ENCODE assay signal across 7 cellular contexts in the genomic region with DNA sequence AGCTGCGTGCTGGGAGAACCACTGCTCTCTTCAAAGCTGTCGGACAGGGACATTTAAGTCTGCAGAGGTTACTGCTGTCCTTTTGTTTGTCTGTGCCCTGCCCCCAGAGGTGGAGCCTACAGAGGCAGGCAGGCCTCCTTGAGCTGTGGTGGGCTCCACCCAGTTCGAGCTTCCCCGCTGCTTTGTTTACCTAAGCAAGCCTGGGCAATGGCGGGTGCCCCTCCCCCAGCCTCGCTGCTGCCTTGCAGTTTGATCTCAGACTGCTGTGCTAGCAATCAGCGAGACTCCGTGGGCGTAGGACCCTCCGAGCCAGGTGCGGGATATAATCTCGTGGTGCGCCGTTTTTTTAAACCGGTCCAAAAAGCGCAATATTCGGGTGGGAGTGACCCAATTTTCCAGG. TPM values are rescaled to one million over a fixed set of nuclear protein-coding genes. Genes with fewer than 3 reads are reported as not detected.
DNase-seq lines count a peak whose midpoint lies in the region; ATAC-seq, FAIRE-seq and TF ChIP-seq lines count a peak whose summit lies in the region.
"Not testable (repeated sequence)": the region's sequence is repeated elsewhere in the genome, so short reads cannot be mapped to it uniquely, and the experiment has no call there.

No MANE protein-coding gene starts in this region.

- H3K27ac Mint-ChIP-seq in GM23338, neural progenitor cell: not testable (repeated sequence)

- H3K4me1 Mint-ChIP-seq in GM23338, result peaks cover 11% of the 10 kb centered on the region
- peaks cover 13% of the 10 kb centered on the region for H3K4me1 Mint-ChIP-seq in neural progenitor cell

- TF ChIP-seq CTCF in GM23338 (conservative IDR thresholded peaks at IDR 0.05; ENCODE audit: low read depth in 2 of 2); HEK293 (tag by site-specific recombination; IDR thresholded peaks at IDR 0.05); HepG2 (CRISPR knock-in tag; IDR thresholded peaks at IDR 0.05); neural progenitor cell (IDR thresholded peaks at IDR 0.05): not testable (repeated sequence)

- H3K9me2 ChIP-seq in GM23338 (ENCODE audit: insufficient read depth), result not testable (repeated sequence)

- not testable (repeated sequence) for H3K4me3 ChIP-seq in GM23338; HEK293 (ENCODE audit: low read depth, low read length); HepG2 (replicated peaks in 1 of 3; ENCODE audit: insufficient read depth in 1 of 3, low read depth in 2 of 3, low read length in 3 of 3)
- H3K4me3 ChIP-seq in HUES64 (ENCODE audit: low read length) (peak overlapping the region; percentile 30), ectodermal cell (ENCODE audit: insufficient read depth, low read depth, low read length) (peak overlapping the region; percentile 20), iPS-15b (ENCODE audit: low read depth, low read length) (peak overlapping the region; percentile 33), neural progenitor cell (peak overlapping the region; percentile 41)

- not testable (repeated sequence) for H4K20me1 ChIP-seq in GM23338 (replicated peaks; ENCODE audit: insufficient read depth); HepG2 (ENCODE audit: insufficient read depth, low read length); neural progenitor cell (ENCODE audit: low read depth)

- H3K9me3 ChIP-seq in HEK293 (ENCODE audit: control insufficient read depth, insufficient read depth, low read depth, low read length); HUES64 (ENCODE audit: insufficient read depth, low read depth, low read length); ectodermal cell (ENCODE audit: control insufficient read depth, low read length); iPS-15b (ENCODE audit: control insufficient read depth, insufficient read depth, low read length); HepG2 (ENCODE audit: low read length); neural progenitor cell (ENCODE audit: low read depth): not testable (repeated sequence)

- not testable (repeated sequence) for H3K27ac ChIP-seq in GM23338 (ENCODE audit: low read depth); HEK293 (ENCODE audit: extremely low read depth, low read depth, low read length); HUES64 (ENCODE audit: low read depth, low read length); ectodermal cell (ENCODE audit: insufficient read depth, low read depth, low read length, poor library complexity, severe bottlenecking); HepG2 (ENCODE audit: extremely low read length, insufficient read depth, low read length); neural progenitor cell

- peaks cover 16% of the 10 kb centered on the region for H3K9me3 Mint-ChIP-seq in GM23338
- H3K9me3 Mint-ChIP-seq in neural progenitor cell, result not testable (repeated sequence)

- FAIRE-seq in HepG2 (lab: Jason Lieb, UNC), result not testable (repeated sequence)

- TF ChIP-seq POLR2A in HepG2 (IDR thresholded peaks at IDR 0.05; ENCODE audit: insufficient read depth in 1 of 2, low read depth in 2 of 2, low read length in 2 of 2), result not testable (repeated sequence)

- not testable (repeated sequence) for H3F3A ChIP-seq in GM23338 (replicated peaks; ENCODE audit: low read depth); neural progenitor cell (ENCODE audit: low read depth)

- not testable (repeated sequence) for H3K79me2 ChIP-seq in GM23338 (replicated peaks; ENCODE audit: insufficient read depth); HepG2 (ENCODE audit: insufficient read depth, low read length); neural progenitor cell (ENCODE audit: low read depth)

- H2AFZ ChIP-seq in GM23338; HepG2 (ENCODE audit: low read length); neural progenitor cell (replicated peaks): not testable (repeated sequence)

- not testable (repeated sequence) for H3K27me3 Mint-ChIP-seq in GM23338 (ENCODE audit: insufficient read depth, low read depth, poor library complexity); neural progenitor cell (ENCODE audit: insufficient read depth, low read depth)

- not testable (repeated sequence) for H3K36me3 ChIP-seq in GM23338 (ENCODE audit: insufficient read depth); HEK293 (ENCODE audit: control insufficient read depth in 2 of 2, insufficient read depth in 1 of 2, low read length in 2 of 2); HUES64 (ENCODE audit: insufficient read depth, low read length); ectodermal cell (ENCODE audit: control insufficient read depth, insufficient read depth, low read length); iPS-15b (ENCODE audit: control insufficient read depth, insufficient read depth, low read length); HepG2 (replicated peaks in 1 of 2; ENCODE audit: control insufficient read depth in 1 of 2, insufficient read depth in 2 of 2, low read length in 2 of 2); neural progenitor cell

- H3K4me2 ChIP-seq in GM23338, result peak overlapping the region; percentile 12; the same call in 1 of the 2 replicates
- H3K4me2 ChIP-seq in HepG2 (ENCODE audit: low read depth, low read length), result not testable (repeated sequence)
- H3K4me2 ChIP-seq in neural progenitor cell, result peak overlapping the region; percentile 56

- TF ChIP-seq EP300 in HepG2 (IDR thresholded peaks at IDR 0.05; ENCODE audit: low read depth in 2 of 2, low read length in 2 of 2); HepG2 (CRISPR knock-in tag; IDR thresholded peaks at IDR 0.05; ENCODE audit: borderline replicate concordance): not testable (repeated sequence)

- peak overlapping the region; percentile 55 for H3K9ac ChIP-seq in HUES64 (ENCODE audit: low read depth, low read length)
- H3K9ac ChIP-seq in iPS-15b (ENCODE audit: low read depth, low read length), result peak overlapping the region; percentile 12
- not testable (repeated sequence) for H3K9ac ChIP-seq in HepG2 (ENCODE audit: insufficient read depth, low read depth, low read length); neural progenitor cell

- H3K4me1 ChIP-seq in GM23338 (ENCODE audit: insufficient read depth); HEK293 (ENCODE audit: control insufficient read depth, insufficient read depth, low read length); ectodermal cell (ENCODE audit: control insufficient read depth, insufficient read depth, low read length); iPS-15b (ENCODE audit: control insufficient read depth, insufficient read depth, low read length); HepG2 (ENCODE audit: insufficient read depth, low read length); neural progenitor cell: not testable (repeated sequence)
- H3K4me1 ChIP-seq in HUES64 (ENCODE audit: insufficient read depth, low read length), result peaks cover 13% of the 10 kb centered on the region

- CTCF ChIA-PET in HEK293 (lab: Yijun Ruan, JAX); HepG2 (lab: Yijun Ruan, JAX; ENCODE audit: low intra/inter-chr PET ratio, low total read pairs): not testable (repeated sequence)

- TF ChIP-seq RAD21 in HepG2 (CRISPR knock-in tag; IDR thresholded peaks at IDR 0.05), result not testable (repeated sequence)

- not testable (repeated sequence) for BruUV-seq in HepG2 (replicated peaks; lab: Mats Ljungman, UMichigan)

- not testable (repeated sequence) for ATAC-seq in GM23338, HepG2

- intact Hi-C loops in HepG2 (cut with micrococcal nuclease; ENCODE audit: unreplicated experiment), result not testable (repeated sequence)

- not testable (repeated sequence) for H3K4me3 Mint-ChIP-seq in GM23338, neural progenitor cell

- 9% methylated on average over 15 of the region's 17 CpGs for WGBS in HUES64
- 40 to 49% methylated on average over 13 of the region's 17 CpGs for WGBS in ectodermal cell, 2 experiments
- 53% methylated on average over 11 of the region's 17 CpGs for WGBS in HepG2 (ENCODE audit: low lambda C conversion rate)

- in situ Hi-C loops in HepG2 (cut with HindIII; ENCODE audit: extremely low pct_ligation_motif_present, low pct_unique_long_range_greater_than_20kb), result not testable (repeated sequence)

- DNase-seq in GM23338 (ENCODE audit: low spot score); HepG2 (ENCODE audit: low spot score); neural progenitor cell (ENCODE audit: low spot score): not testable (repeated sequence)

- H3K27me3 ChIP-seq in GM23338 (ENCODE audit: insufficient read depth); HUES64 (ENCODE audit: insufficient read depth, low read length); ectodermal cell (ENCODE audit: control insufficient read depth, insufficient read depth, low read length, poor library complexity, severe bottlenecking); iPS-15b (ENCODE audit: control insufficient read depth, insufficient read depth, low read length); HepG2 (ENCODE audit: control insufficient read depth in 1 of 2, insufficient read depth in 2 of 2, low read length in 2 of 2); neural progenitor cell: not testable (repeated sequence)

- POLR2A ChIA-PET in HEK293 (lab: Yijun Ruan, JAX); HepG2 (lab: Yijun Ruan, JAX): not testable (repeated sequence)

- peaks cover 12% of the 10 kb centered on the region; the same call in 2 of the 3 replicates for H3K36me3 Mint-ChIP-seq in GM23338 (ENCODE audit: low read depth)
- not testable (repeated sequence) for H3K36me3 Mint-ChIP-seq in neural progenitor cell

RNA-seq across cellular contexts. Expression of a gene that starts 35.1 kb away (rescaled TPM):
- 70.8 and 143 TPM in 2 replicates for total RNA-seq in GM23338 (2014; rRNA removed; shearing (Covaris generic))
- polyA plus RNA-seq in GM23338 (2016; fragmentation: Nextera tagmentation; extraction: Ambion mirVana), result 46.8 and 54.9 TPM in 2 replicates
- polyA plus RNA-seq in HUES64 (2013, experiment 1 of 2), result 68.1 TPM
- polyA plus RNA-seq in HUES64 (2013, experiment 2 of 2), result 68.6 TPM
- 174 TPM for polyA plus RNA-seq in ectodermal cell (2013, experiment 1 of 4)
- polyA plus RNA-seq in ectodermal cell (2013, experiment 2 of 4), result 163 TPM
- 134 TPM for polyA plus RNA-seq in ectodermal cell (2013, experiment 3 of 4)
- 143 TPM for polyA plus RNA-seq in ectodermal cell (2013, experiment 4 of 4)
- 14.6 and 15.5 TPM in 2 replicates for total RNA-seq in HepG2 (2016; rRNA removed; fragmentation: Illumina TruSeq; extraction: Trizol)
- total RNA-seq in HepG2 (2016; cell fraction: cytosol; rRNA removed; fragmentation: Illumina TruSeq; extraction: Trizol; ENCODE audit: low read depth), result 3.6 and 4.1 TPM in 2 replicates
- 13.7 and 16.0 TPM in 2 replicates for total RNA-seq in HepG2 (2016; cell fraction: insoluble cytoplasmic fraction; rRNA removed; fragmentation: Illumina TruSeq; extraction: Trizol)
- 11.6 and 12.0 TPM in 2 replicates for total RNA-seq in HepG2 (2016; cell fraction: membrane; rRNA removed; fragmentation: Illumina TruSeq; extraction: Trizol)
- 17.8 and 19.2 TPM in 2 replicates for total RNA-seq in HepG2 (2016; cell fraction: nucleus; rRNA removed; fragmentation: Illumina TruSeq; extraction: Trizol)
- 22.6 and 24.6 TPM in 2 replicates for polyA plus RNA-seq in HepG2 (2011; rRNA removed)
- 16.8 and 28.6 TPM in 2 replicates for polyA plus RNA-seq in HepG2 (2011; cell fraction: cytosol; rRNA removed)
- 31.3 and 40.2 TPM in 2 replicates for polyA plus RNA-seq in HepG2 (2011; cell fraction: nucleus; rRNA removed)
- 22.4 and 23.4 TPM in 2 replicates for polyA plus RNA-seq in HepG2 (2012)
- 3.4 and 3.5 TPM in 2 replicates for polyA plus RNA-seq in HepG2 (2016; cell fraction: cytosol; fragmentation: Illumina TruSeq; extraction: Trizol; ENCODE audit: low read depth)
- polyA plus RNA-seq in HepG2 (2016; cell fraction: insoluble cytoplasmic fraction; fragmentation: Illumina TruSeq; extraction: Trizol; ENCODE audit: low read depth), result 18.8 and 20.1 TPM in 2 replicates
- polyA plus RNA-seq in HepG2 (2016; cell fraction: membrane; fragmentation: Illumina TruSeq; extraction: Trizol; ENCODE audit: low read depth), result 10.6 and 11.8 TPM in 2 replicates
- 17.9 and 20.2 TPM in 2 replicates for polyA plus RNA-seq in HepG2 (2016; cell fraction: nucleus; fragmentation: Illumina TruSeq; extraction: Trizol; ENCODE audit: insufficient read depth, low read depth)
- 37.8 and 75.6 TPM in 2 replicates for polyA minus RNA-seq in HepG2 (2011; rRNA and poly(A)+ RNA removed; ENCODE audit: low replicate concordance)
- 19.1 and 20.6 TPM in 2 replicates for polyA minus RNA-seq in HepG2 (2011; cell fraction: cytosol; rRNA and poly(A)+ RNA removed)
- 45.1 and 62.6 TPM in 2 replicates for polyA minus RNA-seq in HepG2 (2011; cell fraction: nucleus; rRNA and poly(A)+ RNA removed)
- total RNA-seq in neural progenitor cell (ENCODE audit: low replicate concordance), result 149 and 167 TPM in 2 replicates
